In genomic region chr15:30625436-30626193, GRCh38 we compare ENCODE assay signal across 8 cellular contexts.
DNase-seq lines count a peak whose midpoint lies in the region; ATAC-seq and TF ChIP-seq lines count a peak whose summit lies in the region.
"Not testable (repeated sequence)": the region's sequence is repeated elsewhere in the genome, so short reads cannot be mapped to it uniquely, and the experiment has no call there.

Gene ARHGAP11B, plus strand, starts transcription at chr15:30626128.

- DNase-seq in AG09319 (ENCODE audit: extremely low read depth, low read depth) (peak; percentile 91), RPMI8226 (peak; percentile 93), activated gamma-delta T cell treated with Interleukin-2 at 50 U/mL for 16 hours (peak; percentile 93), fibroblast of lung (ENCODE audit: low read depth in 2 of 2) (peak; percentile 98 to 99), middle frontal gyrus (ENCODE audit: extremely low spot score, low spot score) (peak; percentile 90)
- peak; percentile 90 to 93 for DNase-seq in stimulated activated CD4-positive, alpha-beta T cell treated with anti-CD3 and anti-CD28 coated beads, Interleukin-4, amount 100 ng/mL, for 48 hours (ENCODE audit: low read depth in 2 of 2)

- peak within 1 kb of the TSS; percentile 96 for H3K27ac ChIP-seq in fibroblast of lung (ENCODE audit: insufficient read depth, low read length)

- peak within 1 kb of the TSS; percentile 71 for H3K4me2 ChIP-seq in fibroblast of lung (ENCODE audit: extremely low read depth, insufficient read depth, low read length)

- H3K4me3 ChIP-seq in fibroblast of lung (replicated peaks in 1 of 4; ENCODE audit: control extremely low read depth in 1 of 4, insufficient read depth in 1 of 4, low read depth in 3 of 4, low read length in 4 of 4) = peak within 1 kb of the TSS; percentile 64 to 87 (median 74)

- H3K4me1 ChIP-seq in fibroblast of lung (ENCODE audit: control insufficient read depth, extremely low read depth, insufficient read depth, low read length) = not testable (repeated sequence)

- TF ChIP-seq CTCF in AG09319 (IDR thresholded peaks at IDR 0.05; ENCODE audit: low read depth, low read length); fibroblast of lung (conservative IDR thresholded peaks at IDR 0.05 in 1 of 2, IDR thresholded peaks at IDR 0.05 in 1 of 2; ENCODE audit: low read depth in 1 of 2, low read length in 2 of 2): not testable (repeated sequence)

- peaks cover 37% of the 10 kb centered on the region for H3K79me2 ChIP-seq in fibroblast of lung (ENCODE audit: control insufficient read depth, insufficient read depth, low read length)

- H3K9ac ChIP-seq in fibroblast of lung (ENCODE audit: insufficient read depth, low read length) = peak within 1 kb of the TSS; percentile 67

- not testable (repeated sequence) for H4K20me1 ChIP-seq in fibroblast of lung (ENCODE audit: control insufficient read depth, extremely low read depth, insufficient read depth, low read length)

- not testable (repeated sequence) for H3K9me3 ChIP-seq in fibroblast of lung (ENCODE audit: control insufficient read depth, insufficient read depth, low read depth, low read length)

- H3K27me3 ChIP-seq in fibroblast of lung (ENCODE audit: control insufficient read depth, insufficient read depth, low read length) = not testable (repeated sequence)

- H2AFZ ChIP-seq in fibroblast of lung (ENCODE audit: low read length) = peak within 1 kb of the TSS; percentile 62

- not testable (repeated sequence) for H3K36me3 ChIP-seq in fibroblast of lung (ENCODE audit: control insufficient read depth, insufficient read depth, low read length)

- ATAC-seq in GM19035 (IDR thresholded peaks at IDR 0.05; ENCODE audit: unreplicated experiment) = peak; percentile 92
- peak; percentile 83 for ATAC-seq in HG03060 (IDR thresholded peaks at IDR 0.05; ENCODE audit: low read depth, unreplicated experiment)

Comparison
In these comparisons a context has a peak if more than half of its experiments do, and no peak if none do; other contexts are left out.
1. Peak in every context shown above with its lines: DNase-seq, ATAC-seq, H3K4me3 ChIP-seq and H3K27ac ChIP-seq.